In genomic region chr6:157383471-157383870, GRCh38 we compare ENCODE assay signal across 14 cellular contexts. TPM values are rescaled to one million over a fixed set of nuclear protein-coding genes. Genes with fewer than 3 reads are reported as not detected.
DNase-seq lines count a peak whose midpoint lies in the region; ATAC-seq and TF ChIP-seq lines count a peak whose summit lies in the region.
"Had no signal": no experiment of that assay in that cellular context is flagged by ENCODE, and none has a peak within 500 bp of the region (broad histone marks: within the 10 kb centered on the region; RNA-seq: fewer than 3 reads in every experiment).

No MANE protein-coding gene starts in this region.

- POLR2A ChIA-PET in CD4-positive, alpha-beta memory T cell (lab: Charles Lee; ENCODE audit: partially characterized antibody) = no interaction called here
- POLR2A ChIA-PET in GM10248 (lab: Yijun Ruan, JAX) = no interaction called here

- H3K27me3 ChIP-seq in CD4-positive, alpha-beta memory T cell (ENCODE audit: insufficient read depth, low read length) = no peaks in the 10 kb centered on the region
- H3K27me3 ChIP-seq in HAP-1 (ENCODE audit: low read depth) = no peaks in the 10 kb centered on the region

- peaks cover 0 to 2% of the 10 kb centered on the region in 2 donors for H3K36me3 Mint-ChIP-seq in CD4-positive, alpha-beta memory T cell
- H3K36me3 Mint-ChIP-seq in brain (peaks cover 5% of the 10 kb centered on the region), natural killer cell (no peaks in the 10 kb centered on the region)

- no peaks in the 10 kb centered on the region for H3K9me3 Mint-ChIP-seq in CD4-positive, alpha-beta memory T cell
- H3K9me3 Mint-ChIP-seq in brain (peaks cover 0 to 4% (median 0%) of the 10 kb centered on the region in 5 experiments), natural killer cell (no peaks in the 10 kb centered on the region)

- no peak for TF ChIP-seq POLR2A in lower leg skin (IDR thresholded peaks at IDR 0.05)

- WGBS in lower leg skin, 2 donors = 82 to 87% methylated on average over 9 of the region's 9 CpGs

- H3K27ac ChIP-seq in CD4-positive, alpha-beta memory T cell (ENCODE audit: low read depth, low read length) = no peak overlapping the region

- no peaks in the 10 kb centered on the region for H3K9me3 ChIP-seq in CD4-positive, alpha-beta memory T cell (ENCODE audit: control insufficient read depth in 1 of 2, low read length in 2 of 2)
- H3K9me3 ChIP-seq in HAP-1 = no peaks in the 10 kb centered on the region

- CTCF ChIA-PET in CD4-positive, alpha-beta memory T cell (lab: Charles Lee; ENCODE audit: partially characterized antibody) = interaction anchor here (1.5 to 1.8 kb wide), 3 partner anchors 9 to 69 kb away, joined by 3 to 6 read pairs (median 3); partner anchors contain the start of gene TMEM242
- CTCF ChIA-PET in GM10248 (lab: Yijun Ruan, JAX) = no interaction called here

- H3K4me3 ChIP-seq in CD4-positive, alpha-beta memory T cell (ENCODE audit: low read length in 2 of 2) = no peak overlapping the region
- 0 out of 2 replicates have a peak overlapping the region, but pooled peaks have one; percentile 71 for H3K4me3 ChIP-seq in HAP-1
- no peak overlapping the region for H3K4me3 ChIP-seq in lower leg skin (ENCODE audit: low read depth, poor library complexity, severe bottlenecking)

- TF ChIP-seq CTCF in brain (conservative IDR thresholded peaks at IDR 0.05) = no peak
- no peak for TF ChIP-seq CTCF in natural killer cell (IDR thresholded peaks at IDR 0.05)
- no peak for TF ChIP-seq CTCF in lower leg skin (IDR thresholded peaks at IDR 0.05)
- TF ChIP-seq CTCF in GM10248 (IDR thresholded peaks at IDR 0.05; ENCODE audit: control extremely low read depth, extremely low read depth, low read depth, missing control alignments) = no peak

- peaks cover 0 to 3% of the 10 kb centered on the region in 2 donors for H3K27me3 Mint-ChIP-seq in CD4-positive, alpha-beta memory T cell
- peaks cover 11% of the 10 kb centered on the region for H3K27me3 Mint-ChIP-seq in brain
- H3K27me3 Mint-ChIP-seq in natural killer cell (ENCODE audit: low read depth in 2 of 2) = no peaks in the 10 kb centered on the region

- H3K27ac Mint-ChIP-seq in CD4-positive, alpha-beta memory T cell = peak overlapping the region in 4 of 7 donors; percentile 36 to 88 (median 53)
- H3K27ac Mint-ChIP-seq in brain = peak overlapping the region in 1 of 5 experiments; percentile 23
- H3K27ac Mint-ChIP-seq in natural killer cell = peak overlapping the region; percentile 54 to 78

- H3K4me1 ChIP-seq in CD4-positive, alpha-beta memory T cell (ENCODE audit: insufficient read depth, low read length) = peaks cover 15% of the 10 kb centered on the region
- peaks cover 10% of the 10 kb centered on the region for H3K4me1 ChIP-seq in HAP-1

- intact Hi-C loops in CD4-positive, alpha-beta memory T cell (cut with micrococcal nuclease) = loop anchor here (5.0 to 10.0 kb wide), 4 partner anchors 439 to 1484 kb away; partner anchors contain the start of genes SNX9 and SYNJ2
- intact Hi-C loops in natural killer cell (cut with micrococcal nuclease) = loop anchor here (5.0 kb wide), 3 partner anchors 79 to 284 kb away; no protein-coding TSS in a partner anchor
- intact Hi-C loops in lower leg skin (cut with DNase I; ENCODE audit: low total_unique reads) = loop anchor here (10.0 kb wide), 1 partner anchor 141 kb away; no protein-coding TSS in a partner anchor

- peaks cover 14 to 20% (median 16%) of the 10 kb centered on the region in 4 donors for H3K4me1 Mint-ChIP-seq in CD4-positive, alpha-beta memory T cell
- H3K4me1 Mint-ChIP-seq in brain (peaks cover 37% of the 10 kb centered on the region), natural killer cell (peaks cover 30 to 35% of the 10 kb centered on the region in 2 donors)

- ATAC-seq in natural killer cell = no peak
- ATAC-seq: sciatic nerve had no signal

- DNase-seq in CD4-positive, alpha-beta memory T cell = no peak
- DNase-seq in HAP-1 (ENCODE audit: low spot score in 2 of 2) (no peak), natural killer cell (no peak), lower leg skin (ENCODE audit: low spot score in 2 of 2) (no peak), RPMI8226 (no peak), GM10248 (ENCODE audit: extremely low spot score) (no peak)
- DNase-seq: cortex of kidney, H7, KBM-7, mesenchymal stem cell, NCI-H2171, OCI-M1 had no signal

- peak overlapping the region in 5 of 8 donors; percentile 14 to 93 (median 43) for H3K4me3 Mint-ChIP-seq in CD4-positive, alpha-beta memory T cell
- peak overlapping the region; percentile 87 to 92 (median 90) for H3K4me3 Mint-ChIP-seq in brain
- H3K4me3 Mint-ChIP-seq in natural killer cell = peak overlapping the region; percentile 92

- in situ Hi-C loops in HAP-1 (cut with MboI; ENCODE audit: low sequenced_read_pairs) = no loop called here

- H3K36me3 ChIP-seq in CD4-positive, alpha-beta memory T cell (ENCODE audit: insufficient read depth, low read length) = no peaks in the 10 kb centered on the region
- H3K36me3 ChIP-seq in HAP-1 (replicated peaks) = no peaks in the 10 kb centered on the region

RNA-seq across cellular contexts. Expression of gene ZDHHC14, which starts 2.5 kb away (rescaled TPM):
- total RNA-seq in CD4-positive, alpha-beta memory T cell = 1 to 10 TPM; 1.7 TPM
- polyA plus RNA-seq in CD4-positive, alpha-beta memory T cell = 1 to 10 TPM; 1.5 to 1.9 TPM
- 15.6 TPM for polyA plus RNA-seq in brain (ENCODE audit: insufficient read depth, low read depth, low replicate concordance)
- total RNA-seq in natural killer cell = 10 to 100 TPM in 2 of 3 donors, 1 to 10 TPM in 1; 6.7 to 11.3 (median 10.6) TPM
- total RNA-seq in lower leg skin = 1 to 10 TPM; 4.5 to 8.3 (median 6.1) TPM
